In genomic region chr3:14144423-14145075, GRCh38 we compare ENCODE assay signal across 2 cellular contexts.
TF ChIP-seq lines count a peak whose summit lies in the region.

No MANE protein-coding gene starts in this region.

TF ChIP-seq in HEK293, 187 proteins besides CTCF, POLR2A, EP300 and RAD21 (continued from another document and continues in another):
- TF ChIP-seq, protein P1, sequence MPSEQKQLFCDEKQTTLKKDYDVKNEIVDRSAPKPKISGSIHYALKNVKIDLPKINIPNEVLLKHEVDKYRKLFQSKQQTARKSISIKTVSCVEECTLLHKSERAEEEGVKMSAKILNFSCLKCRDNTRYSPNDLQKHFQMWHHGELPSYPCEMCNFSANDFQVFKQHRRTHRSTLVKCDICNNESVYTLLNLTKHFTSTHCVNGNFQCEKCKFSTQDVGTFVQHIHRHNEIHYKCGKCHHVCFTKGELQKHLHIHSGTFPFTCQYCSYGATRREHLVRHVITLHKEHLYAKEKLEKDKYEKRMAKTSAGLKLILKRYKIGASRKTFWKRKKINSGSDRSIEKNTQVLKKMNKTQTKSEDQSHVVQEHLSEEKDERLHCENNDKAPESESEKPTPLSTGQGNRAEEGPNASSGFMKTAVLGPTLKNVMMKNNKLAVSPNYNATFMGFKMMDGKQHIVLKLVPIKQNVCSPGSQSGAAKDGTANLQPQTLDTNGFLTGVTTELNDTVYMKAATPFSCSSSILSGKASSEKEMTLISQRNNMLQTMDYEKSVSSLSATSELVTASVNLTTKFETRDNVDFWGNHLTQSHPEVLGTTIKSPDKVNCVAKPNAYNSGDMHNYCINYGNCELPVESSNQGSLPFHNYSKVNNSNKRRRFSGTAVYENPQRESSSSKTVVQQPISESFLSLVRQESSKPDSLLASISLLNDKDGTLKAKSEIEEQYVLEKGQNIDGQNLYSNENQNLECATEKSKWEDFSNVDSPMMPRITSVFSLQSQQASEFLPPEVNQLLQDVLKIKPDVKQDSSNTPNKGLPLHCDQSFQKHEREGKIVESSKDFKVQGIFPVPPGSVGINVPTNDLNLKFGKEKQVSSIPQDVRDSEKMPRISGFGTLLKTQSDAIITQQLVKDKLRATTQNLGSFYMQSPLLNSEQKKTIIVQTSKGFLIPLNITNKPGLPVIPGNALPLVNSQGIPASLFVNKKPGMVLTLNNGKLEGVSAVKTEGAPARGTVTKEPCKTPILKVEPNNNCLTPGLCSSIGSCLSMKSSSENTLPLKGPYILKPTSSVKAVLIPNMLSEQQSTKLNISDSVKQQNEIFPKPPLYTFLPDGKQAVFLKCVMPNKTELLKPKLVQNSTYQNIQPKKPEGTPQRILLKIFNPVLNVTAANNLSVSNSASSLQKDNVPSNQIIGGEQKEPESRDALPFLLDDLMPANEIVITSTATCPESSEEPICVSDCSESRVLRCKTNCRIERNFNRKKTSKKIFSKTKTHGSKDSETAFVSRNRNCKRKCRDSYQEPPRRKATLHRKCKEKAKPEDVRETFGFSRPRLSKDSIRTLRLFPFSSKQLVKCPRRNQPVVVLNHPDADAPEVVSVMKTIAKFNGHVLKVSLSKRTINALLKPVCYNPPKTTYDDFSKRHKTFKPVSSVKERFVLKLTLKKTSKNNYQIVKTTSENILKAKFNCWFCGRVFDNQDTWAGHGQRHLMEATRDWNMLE (tag by site-specific recombination; conservative IDR thresholded peaks at IDR 0.05; ENCODE audit: low read depth): no peak
- TF ChIP-seq ZNF114 (tag by site-specific recombination; IDR thresholded peaks at IDR 0.05) (no peak), YY1 (tag by site-specific recombination; IDR thresholded peaks at IDR 0.05) (no peak; the same call in 1 of the 2 replicates), TCF7L2 (IDR thresholded peaks at IDR 0.05; ENCODE audit: borderline replicate concordance, low read depth, low read length) (peak; percentile 58; the same call in 1 of the 2 replicates), PRDM10 (tag by site-specific recombination; IDR thresholded peaks at IDR 0.05) (peak; percentile 83), REPIN1 (tag by site-specific recombination; IDR thresholded peaks at IDR 0.05; ENCODE audit: low read depth) (no peak), SALL2 (tag by site-specific recombination; IDR thresholded peaks at IDR 0.05; ENCODE audit: borderline replicate concordance) (no peak), SCRT1 (tag by site-specific recombination; IDR thresholded peaks at IDR 0.05; ENCODE audit: borderline replicate concordance) (no peak), ZBTB48 (tag by site-specific recombination; IDR thresholded peaks at IDR 0.05) (no peak), ZSCAN16 (tag by site-specific recombination; IDR thresholded peaks at IDR 0.05) (no peak), ZNF335 (tag by site-specific recombination; conservative IDR thresholded peaks at IDR 0.05) (no peak), ZNF585B (tag by site-specific recombination; IDR thresholded peaks at IDR 0.05) (no peak), ZNF621 (tag by site-specific recombination; IDR thresholded peaks at IDR 0.05) (no peak), ZNF2 (tag by site-specific recombination; IDR thresholded peaks at IDR 0.05) (0 out of 2 replicates have a peak, but pooled peaks have one; percentile 53), ZSCAN30 (tag by site-specific recombination; IDR thresholded peaks at IDR 0.05) (no peak), ZBTB1 (tag by site-specific recombination; IDR thresholded peaks at IDR 0.05) (no peak), ZNF560 (tag by site-specific recombination; IDR thresholded peaks at IDR 0.05; ENCODE audit: borderline replicate concordance) (no peak)
- TF ChIP-seq, protein P2, sequence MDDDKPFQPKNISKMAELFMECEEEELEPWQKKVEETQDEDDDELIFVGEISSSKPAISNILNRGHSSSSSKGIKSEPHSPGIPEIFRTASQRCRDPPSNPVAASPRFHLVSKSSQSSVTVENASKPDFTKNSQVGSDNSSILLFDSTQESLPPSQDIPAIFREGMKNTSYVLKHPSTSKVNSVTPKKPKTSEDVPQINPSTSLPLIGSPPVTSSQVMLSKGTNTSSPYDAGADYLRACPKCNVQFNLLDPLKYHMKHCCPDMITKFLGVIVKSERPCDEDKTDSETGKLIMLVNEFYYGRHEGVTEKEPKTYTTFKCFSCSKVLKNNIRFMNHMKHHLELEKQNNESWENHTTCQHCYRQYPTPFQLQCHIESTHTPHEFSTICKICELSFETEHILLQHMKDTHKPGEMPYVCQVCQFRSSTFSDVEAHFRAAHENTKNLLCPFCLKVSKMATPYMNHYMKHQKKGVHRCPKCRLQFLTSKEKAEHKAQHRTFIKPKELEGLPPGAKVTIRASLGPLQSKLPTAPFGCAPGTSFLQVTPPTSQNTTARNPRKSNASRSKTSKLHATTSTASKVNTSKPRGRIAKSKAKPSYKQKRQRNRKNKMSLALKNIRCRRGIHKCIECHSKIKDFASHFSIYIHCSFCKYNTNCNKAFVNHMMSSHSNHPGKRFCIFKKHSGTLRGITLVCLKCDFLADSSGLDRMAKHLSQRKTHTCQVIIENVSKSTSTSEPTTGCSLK (tag by site-specific recombination; IDR thresholded peaks at IDR 0.05): no peak

TF ChIP-seq in K562, 482 proteins besides CTCF, POLR2A, EP300 and RAD21 (continued from another document and continues in another):
- TF ChIP-seq HSF4 (CRISPR knock-in tag; IDR thresholded peaks at IDR 0.05; ENCODE audit: borderline replicate concordance) (no peak), NFXL1 (CRISPR knock-in tag; IDR thresholded peaks at IDR 0.05) (no peak), CEBPB (tag; IDR thresholded peaks at IDR 0.05) (peak; percentile 94), ZNF445 (CRISPR knock-in tag; IDR thresholded peaks at IDR 0.05; ENCODE audit: low read depth) (no peak), FOXP1 (CRISPR knock-in tag; IDR thresholded peaks at IDR 0.05) (no peak), ZNF639 (CRISPR knock-in tag; conservative IDR thresholded peaks at IDR 0.05 in 1 of 2, IDR thresholded peaks at IDR 0.05 in 1 of 2) (peak in 1 of 2 experiments; percentile 82; a peak in 2 of 4 replicates), ZNF134 (CRISPR knock-in tag; conservative IDR thresholded peaks at IDR 0.05) (no peak), SMARCB1 (IDR thresholded peaks at IDR 0.05; ENCODE audit: insufficient read length, low read depth) (no peak), ZNF589 (CRISPR knock-in tag; IDR thresholded peaks at IDR 0.05; ENCODE audit: low read depth) (no peak), ZC3H4 (CRISPR knock-in tag; IDR thresholded peaks at IDR 0.05; ENCODE audit: borderline replicate concordance) (no peak), FOXJ2 (tag; IDR thresholded peaks at IDR 0.05) (peak; percentile 100), STAG1 (CRISPR knock-in tag; IDR thresholded peaks at IDR 0.05; ENCODE audit: borderline replicate concordance) (no peak), BRD9 (IDR thresholded peaks at IDR 0.05; ENCODE audit: low read depth, partially characterized antibody) (no peak), SP2 (IDR thresholded peaks at IDR 0.05; ENCODE audit: extremely low read depth, low read depth, low read length, poor library complexity, severe bottlenecking) (no peak), ATF3 (IDR thresholded peaks at IDR 0.05) (peak; percentile 96), ATF3 (CRISPR knock-in tag; conservative IDR thresholded peaks at IDR 0.05) (peak; percentile 88), FOXA3 (CRISPR knock-in tag; conservative IDR thresholded peaks at IDR 0.05 in 1 of 2, IDR thresholded peaks at IDR 0.05 in 1 of 2) (no peak), ELK3 (CRISPR knock-in tag; IDR thresholded peaks at IDR 0.05) (no peak), EZH2 (IDR thresholded peaks at IDR 0.05; ENCODE audit: borderline replicate concordance, low read depth, low read length) (no peak), ELK1 (CRISPR knock-in tag; IDR thresholded peaks at IDR 0.05) (no peak), BMI1 (IDR thresholded peaks at IDR 0.05; ENCODE audit: low read length) (peak; percentile 91), CEBPG (CRISPR knock-in tag; IDR thresholded peaks at IDR 0.05) (peak; percentile 52; the same call in 1 of the 2 replicates), CEBPG (tag; conservative IDR thresholded peaks at IDR 0.05 in 1 of 2, IDR thresholded peaks at IDR 0.05 in 1 of 2) (peak; percentile 71 to 86), POLR2AphosphoS5 (IDR thresholded peaks at IDR 0.05; ENCODE audit: control insufficient read depth, insufficient read depth, low read depth, low read length) (no peak; the same call in 1 of the 2 replicates), MCM7 (IDR thresholded peaks at IDR 0.05) (no peak), HEY1 (CRISPR knock-in tag; IDR thresholded peaks at IDR 0.05; ENCODE audit: borderline replicate concordance) (no peak), MTA1 (IDR thresholded peaks at IDR 0.05; ENCODE audit: borderline replicate concordance) (no peak), ZNF644 (tag; IDR thresholded peaks at IDR 0.05; ENCODE audit: low read depth) (no peak), ELF4 (CRISPR knock-in tag; IDR thresholded peaks at IDR 0.05) (no peak)
- TF ChIP-seq, protein P3, sequence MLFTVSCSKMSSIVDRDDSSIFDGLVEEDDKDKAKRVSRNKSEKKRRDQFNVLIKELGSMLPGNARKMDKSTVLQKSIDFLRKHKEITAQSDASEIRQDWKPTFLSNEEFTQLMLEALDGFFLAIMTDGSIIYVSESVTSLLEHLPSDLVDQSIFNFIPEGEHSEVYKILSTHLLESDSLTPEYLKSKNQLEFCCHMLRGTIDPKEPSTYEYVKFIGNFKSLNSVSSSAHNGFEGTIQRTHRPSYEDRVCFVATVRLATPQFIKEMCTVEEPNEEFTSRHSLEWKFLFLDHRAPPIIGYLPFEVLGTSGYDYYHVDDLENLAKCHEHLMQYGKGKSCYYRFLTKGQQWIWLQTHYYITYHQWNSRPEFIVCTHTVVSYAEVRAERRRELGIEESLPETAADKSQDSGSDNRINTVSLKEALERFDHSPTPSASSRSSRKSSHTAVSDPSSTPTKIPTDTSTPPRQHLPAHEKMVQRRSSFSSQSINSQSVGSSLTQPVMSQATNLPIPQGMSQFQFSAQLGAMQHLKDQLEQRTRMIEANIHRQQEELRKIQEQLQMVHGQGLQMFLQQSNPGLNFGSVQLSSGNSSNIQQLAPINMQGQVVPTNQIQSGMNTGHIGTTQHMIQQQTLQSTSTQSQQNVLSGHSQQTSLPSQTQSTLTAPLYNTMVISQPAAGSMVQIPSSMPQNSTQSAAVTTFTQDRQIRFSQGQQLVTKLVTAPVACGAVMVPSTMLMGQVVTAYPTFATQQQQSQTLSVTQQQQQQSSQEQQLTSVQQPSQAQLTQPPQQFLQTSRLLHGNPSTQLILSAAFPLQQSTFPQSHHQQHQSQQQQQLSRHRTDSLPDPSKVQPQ (CRISPR knock-in tag; IDR thresholded peaks at IDR 0.05; ENCODE audit: borderline replicate concordance): no peak
- TF ChIP-seq, protein P4, sequence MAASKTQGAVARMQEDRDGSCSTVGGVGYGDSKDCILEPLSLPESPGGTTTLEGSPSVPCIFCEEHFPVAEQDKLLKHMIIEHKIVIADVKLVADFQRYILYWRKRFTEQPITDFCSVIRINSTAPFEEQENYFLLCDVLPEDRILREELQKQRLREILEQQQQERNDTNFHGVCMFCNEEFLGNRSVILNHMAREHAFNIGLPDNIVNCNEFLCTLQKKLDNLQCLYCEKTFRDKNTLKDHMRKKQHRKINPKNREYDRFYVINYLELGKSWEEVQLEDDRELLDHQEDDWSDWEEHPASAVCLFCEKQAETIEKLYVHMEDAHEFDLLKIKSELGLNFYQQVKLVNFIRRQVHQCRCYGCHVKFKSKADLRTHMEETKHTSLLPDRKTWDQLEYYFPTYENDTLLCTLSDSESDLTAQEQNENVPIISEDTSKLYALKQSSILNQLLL (CRISPR knock-in tag; IDR thresholded peaks at IDR 0.05; ENCODE audit: borderline replicate concordance): no peak
- TF ChIP-seq, protein P5, sequence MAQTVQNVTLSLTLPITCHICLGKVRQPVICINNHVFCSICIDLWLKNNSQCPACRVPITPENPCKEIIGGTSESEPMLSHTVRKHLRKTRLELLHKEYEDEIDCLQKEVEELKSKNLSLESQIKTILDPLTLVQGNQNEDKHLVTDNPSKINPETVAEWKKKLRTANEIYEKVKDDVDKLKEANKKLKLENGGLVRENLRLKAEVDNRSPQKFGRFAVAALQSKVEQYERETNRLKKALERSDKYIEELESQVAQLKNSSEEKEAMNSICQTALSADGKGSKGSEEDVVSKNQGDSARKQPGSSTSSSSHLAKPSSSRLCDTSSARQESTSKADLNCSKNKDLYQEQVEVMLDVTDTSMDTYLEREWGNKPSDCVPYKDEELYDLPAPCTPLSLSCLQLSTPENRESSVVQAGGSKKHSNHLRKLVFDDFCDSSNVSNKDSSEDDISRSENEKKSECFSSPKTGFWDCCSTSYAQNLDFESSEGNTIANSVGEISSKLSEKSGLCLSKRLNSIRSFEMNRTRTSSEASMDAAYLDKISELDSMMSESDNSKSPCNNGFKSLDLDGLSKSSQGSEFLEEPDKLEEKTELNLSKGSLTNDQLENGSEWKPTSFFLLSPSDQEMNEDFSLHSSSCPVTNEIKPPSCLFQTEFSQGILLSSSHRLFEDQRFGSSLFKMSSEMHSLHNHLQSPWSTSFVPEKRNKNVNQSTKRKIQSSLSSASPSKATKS (CRISPR knock-in tag; IDR thresholded peaks at IDR 0.05): no peak
